8 cellular contexts compared by ENCODE assay signal in genomic region chr9:70260606-70261005, GRCh38.
DNase-seq lines count a peak whose midpoint lies in the region; ATAC-seq lines count a peak whose summit lies in the region.

No MANE protein-coding gene starts in this region.

- DNase-seq in T-helper 2 cell treated with Interferon-gamma antibody and Interleukin-4, amounts not matched to agents 5 μg/mL and 100 μg/mL, for 36 hours (ENCODE audit: low spot score) = no peak
- DNase-seq in T-helper 2 cell = no peak
- DNase-seq in effector memory CD4-positive, alpha-beta T cell = no peak
- no peak for DNase-seq in stimulated activated effector memory CD8-positive, alpha-beta T cell treated with anti-CD3 and anti-CD28 coated beads, Interleukin-12 subunit alpha, Interleukin-12 subunit beta, amount 100 ng/mL, for 72 hours (ENCODE audit: low spot score in 2 of 2)
- no peak for DNase-seq in glomerular visceral epithelial cell (ENCODE audit: extremely low spot score)
- no peak for DNase-seq in SW480 (ENCODE audit: low spot score)

- H3K27me3 ChIP-seq in effector memory CD4-positive, alpha-beta T cell (replicated peaks; ENCODE audit: control insufficient read depth, insufficient read depth, low read length, poor library complexity, severe bottlenecking) = no peaks in the 10 kb centered on the region

- no peak overlapping the region for H3K27ac ChIP-seq in effector memory CD4-positive, alpha-beta T cell (ENCODE audit: insufficient read depth, low read length, poor library complexity, severe bottlenecking)

- H3K36me3 Mint-ChIP-seq in T-helper 2 cell treated with Interferon-gamma antibody and Interleukin-4, amounts not matched to agents 5 μg/mL and 100 μg/mL, for 36 hours (ENCODE audit: low read depth) = peaks cover 39% of the 10 kb centered on the region
- H3K36me3 Mint-ChIP-seq in stimulated activated effector memory CD8-positive, alpha-beta T cell treated with anti-CD3 and anti-CD28 coated beads, Interleukin-12 subunit alpha, Interleukin-12 subunit beta, amount 100 ng/mL, for 72 hours = peaks cover 70% of the 10 kb centered on the region

- no peaks in the 10 kb centered on the region for H3K9me3 ChIP-seq in effector memory CD4-positive, alpha-beta T cell (ENCODE audit: control insufficient read depth, low read length)

- ATAC-seq in HG03342 (IDR thresholded peaks at IDR 0.05; ENCODE audit: unreplicated experiment) = peak; percentile 16
- ATAC-seq in stimulated activated effector memory CD8-positive, alpha-beta T cell treated with anti-CD3 and anti-CD28 coated beads, Interleukin-12 subunit alpha, Interleukin-12 subunit beta, amount 100 ng/mL, for 72 hours = no peak
- ATAC-seq in GM19455 (IDR thresholded peaks at IDR 0.05; ENCODE audit: unreplicated experiment) = no peak

- H3K4me1 ChIP-seq in effector memory CD4-positive, alpha-beta T cell (ENCODE audit: control insufficient read depth, insufficient read depth, low read length, poor library complexity, severe bottlenecking) = peaks cover 27% of the 10 kb centered on the region

- no peaks in the 10 kb centered on the region for H3K9me3 Mint-ChIP-seq in T-helper 2 cell treated with Interferon-gamma antibody and Interleukin-4, amounts not matched to agents 5 μg/mL and 100 μg/mL, for 36 hours
- H3K9me3 Mint-ChIP-seq in stimulated activated effector memory CD8-positive, alpha-beta T cell treated with anti-CD3 and anti-CD28 coated beads, Interleukin-12 subunit alpha, Interleukin-12 subunit beta, amount 100 ng/mL, for 72 hours = no peaks in the 10 kb centered on the region

- H3K27ac Mint-ChIP-seq in T-helper 2 cell treated with Interferon-gamma antibody and Interleukin-4, amounts not matched to agents 5 μg/mL and 100 μg/mL, for 36 hours = peak overlapping the region; percentile 23
- peak overlapping the region; percentile 92 for H3K27ac Mint-ChIP-seq in stimulated activated effector memory CD8-positive, alpha-beta T cell treated with anti-CD3 and anti-CD28 coated beads, Interleukin-12 subunit alpha, Interleukin-12 subunit beta, amount 100 ng/mL, for 72 hours

- peaks cover 3% of the 10 kb centered on the region for H3K27me3 Mint-ChIP-seq in T-helper 2 cell treated with Interferon-gamma antibody and Interleukin-4, amounts not matched to agents 5 μg/mL and 100 μg/mL, for 36 hours (ENCODE audit: low read depth)

- peak overlapping the region; percentile 91 for H3K4me3 Mint-ChIP-seq in T-helper 2 cell treated with Interferon-gamma antibody and Interleukin-4, amounts not matched to agents 5 μg/mL and 100 μg/mL, for 36 hours
- peak overlapping the region; percentile 80 for H3K4me3 Mint-ChIP-seq in stimulated activated effector memory CD8-positive, alpha-beta T cell treated with anti-CD3 and anti-CD28 coated beads, Interleukin-12 subunit alpha, Interleukin-12 subunit beta, amount 100 ng/mL, for 72 hours

- peak overlapping the region; percentile 71 for H3K4me3 ChIP-seq in effector memory CD4-positive, alpha-beta T cell (ENCODE audit: insufficient read depth, low read depth, low read length, poor library complexity, severe bottlenecking)

- H3K36me3 ChIP-seq in effector memory CD4-positive, alpha-beta T cell (ENCODE audit: control insufficient read depth, insufficient read depth, low read length) = peaks cover 13% of the 10 kb centered on the region

- peaks cover 43% of the 10 kb centered on the region for H3K4me1 Mint-ChIP-seq in T-helper 2 cell treated with Interferon-gamma antibody and Interleukin-4, amounts not matched to agents 5 μg/mL and 100 μg/mL, for 36 hours (ENCODE audit: low read depth)
- peaks cover 57% of the 10 kb centered on the region for H3K4me1 Mint-ChIP-seq in stimulated activated effector memory CD8-positive, alpha-beta T cell treated with anti-CD3 and anti-CD28 coated beads, Interleukin-12 subunit alpha, Interleukin-12 subunit beta, amount 100 ng/mL, for 72 hours
